Comparison of ENCODE assay signal across 8 cellular contexts in the genomic region with DNA sequence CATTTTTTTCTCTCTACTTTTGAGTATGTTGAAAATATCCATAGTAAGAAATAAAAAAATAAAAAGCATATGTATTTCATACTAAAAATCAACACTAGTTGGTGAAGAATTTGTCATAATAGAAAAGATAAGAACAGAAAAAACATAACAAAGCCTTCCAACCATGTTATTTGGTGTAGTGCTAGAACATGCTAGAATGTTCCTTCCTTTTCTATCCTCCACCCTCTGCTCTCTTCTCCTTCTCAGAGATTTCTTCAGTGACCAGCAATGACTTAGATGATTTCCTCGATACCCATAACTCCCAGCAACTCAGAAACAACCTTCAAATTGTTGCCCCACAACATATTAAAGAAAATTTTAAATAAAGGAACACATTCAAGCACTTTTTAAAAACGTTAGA. TPM values are rescaled to one million over a fixed set of nuclear protein-coding genes. Genes with fewer than 3 reads are reported as not detected.
DNase-seq lines count a peak whose midpoint lies in the region; ATAC-seq and TF ChIP-seq lines count a peak whose summit lies in the region.

No MANE protein-coding gene starts in this region.

- no peaks in the 10 kb centered on the region for H3K36me3 ChIP-seq in OCI-LY1 (ENCODE audit: insufficient read depth, low read length)
- H3K36me3 ChIP-seq in psoas muscle (ENCODE audit: insufficient read depth in 1 of 2, low read depth in 1 of 2): no peaks in the 10 kb centered on the region

- WGBS in psoas muscle, 3 donors: 53 to 70% (median 56%) methylated on average over 2 of the region's 2 CpGs
- WGBS in lower leg skin, 2 donors: 47 to 48% methylated on average over 2 of the region's 2 CpGs

- H3K9me2 ChIP-seq in OCI-LY1 (ENCODE audit: low read depth, low read length): no peaks in the 10 kb centered on the region

- no peak for DNase-seq in dorsolateral prefrontal cortex
- DNase-seq in psoas muscle: no peak
- no peak for DNase-seq in NCI-H2227 (lab: John Stamatoyannopoulos, UW; ENCODE audit: unreplicated experiment)
- no peak for DNase-seq in lower leg skin (ENCODE audit: low spot score in 2 of 2)

- H3K4me1 ChIP-seq in OCI-LY1 (ENCODE audit: insufficient read depth, low read length, severe bottlenecking) (peaks cover 57% of the 10 kb centered on the region), psoas muscle (peaks cover 2% of the 10 kb centered on the region)

- no peak overlapping the region for H2AFZ ChIP-seq in OCI-LY1 (ENCODE audit: low read length)

- no peaks in the 10 kb centered on the region for H3F3A ChIP-seq in OCI-LY1 (ENCODE audit: insufficient read depth, low read length)

- H3K9ac ChIP-seq in OCI-LY1 (ENCODE audit: low read length): no peak overlapping the region; the same call in 1 of the 2 replicates

- intact Hi-C loops in dorsolateral prefrontal cortex (cut with DNase I): no loop called here
- intact Hi-C loops in psoas muscle (cut with DNase I): no loop called here
- intact Hi-C loops in lower leg skin (cut with DNase I; ENCODE audit: low total_unique reads): no loop called here

- TF ChIP-seq CTCF in GM12875 (IDR thresholded peaks at IDR 0.05; ENCODE audit: borderline replicate concordance, insufficient read depth, low read depth, low read length) (no peak), OCI-LY1 (IDR thresholded peaks at IDR 0.05; ENCODE audit: low read length) (no peak), dorsolateral prefrontal cortex (IDR thresholded peaks at IDR 0.05 in 54 of 56, conservative IDR thresholded peaks at IDR 0.05 in 2 of 56; ENCODE audit: low read depth in 1 of 56, partially characterized antibody in 56 of 56) (no peak), psoas muscle (IDR thresholded peaks at IDR 0.05) (no peak), lower leg skin (IDR thresholded peaks at IDR 0.05) (no peak)

- H3K9me3 ChIP-seq in OCI-LY1 (ENCODE audit: low read length) (no peaks in the 10 kb centered on the region), psoas muscle (no peaks in the 10 kb centered on the region)

- H3K79me2 ChIP-seq in OCI-LY1 (ENCODE audit: insufficient read depth, low read length): peaks cover 15% of the 10 kb centered on the region

- no peaks in the 10 kb centered on the region for H4K20me1 ChIP-seq in OCI-LY1 (ENCODE audit: insufficient read depth, low read length)

- H3K27me3 ChIP-seq in OCI-LY1 (ENCODE audit: insufficient read depth, low read length): no peaks in the 10 kb centered on the region
- no peaks in the 10 kb centered on the region for H3K27me3 ChIP-seq in dorsolateral prefrontal cortex
- no peaks in the 10 kb centered on the region for H3K27me3 ChIP-seq in psoas muscle (ENCODE audit: insufficient read depth in 3 of 3, low read length in 2 of 3)

- H3K4me3 ChIP-seq in GM12875 (ENCODE audit: low read depth, low read length) (peak overlapping the region; percentile 83), OCI-LY1 (ENCODE audit: low read depth, low read length, poor library complexity, severe bottlenecking) (peak overlapping the region; percentile 81), dorsolateral prefrontal cortex (peak overlapping the region in 36 of 59 donors; percentile 2 to 96 (median 86)), psoas muscle (peak overlapping the region; percentile 88), lower leg skin (ENCODE audit: low read depth, poor library complexity, severe bottlenecking) (no peak overlapping the region)

- H3K4me2 ChIP-seq in OCI-LY1 (ENCODE audit: low read length): peak overlapping the region; percentile 76

- TF ChIP-seq POLR2A in lower leg skin (IDR thresholded peaks at IDR 0.05): no peak

- peak overlapping the region; percentile 76 for H3K27ac ChIP-seq in OCI-LY1 (ENCODE audit: low read depth, low read length, poor library complexity, severe bottlenecking)
- peak overlapping the region in 35 of 59 donors; percentile 1 to 97 (median 50) for H3K27ac ChIP-seq in dorsolateral prefrontal cortex
- H3K27ac ChIP-seq in psoas muscle: no peak overlapping the region

- no peak for ATAC-seq in psoas muscle
- no peak for ATAC-seq in HG02852 (IDR thresholded peaks at IDR 0.05; ENCODE audit: unreplicated experiment)
- ATAC-seq in HG03520 (IDR thresholded peaks at IDR 0.05; ENCODE audit: unreplicated experiment): no peak

RNA-seq across cellular contexts. Expression of gene ZC3HAV1, which starts 2.6 kb away (rescaled TPM):
- total RNA-seq in dorsolateral prefrontal cortex (10 to 100 TPM in 72 of 120 experiments, 1 to 10 TPM in 48; 5.8 to 24.9 (median 10.3) TPM), psoas muscle (1 to 10 TPM; 3.0 to 5.3 (median 4.4) TPM), lower leg skin (10 to 100 TPM; 15.4 to 25.8 (median 22.9) TPM)
- 1 to 10 TPM; 1.6 to 4.6 (median 1.6) TPM for polyA plus RNA-seq in psoas muscle
